1 cellular context compared by ENCODE assay signal in genomic region chr2:12717191-12717987, GRCh38.
TF ChIP-seq lines count a peak whose summit lies in the region.

No MANE protein-coding gene starts in this region.

TF ChIP-seq in HepG2, 621 proteins besides CTCF, POLR2A, EP300 and RAD21 (continued from another document and continues in another):
- TF ChIP-seq, protein P1, sequence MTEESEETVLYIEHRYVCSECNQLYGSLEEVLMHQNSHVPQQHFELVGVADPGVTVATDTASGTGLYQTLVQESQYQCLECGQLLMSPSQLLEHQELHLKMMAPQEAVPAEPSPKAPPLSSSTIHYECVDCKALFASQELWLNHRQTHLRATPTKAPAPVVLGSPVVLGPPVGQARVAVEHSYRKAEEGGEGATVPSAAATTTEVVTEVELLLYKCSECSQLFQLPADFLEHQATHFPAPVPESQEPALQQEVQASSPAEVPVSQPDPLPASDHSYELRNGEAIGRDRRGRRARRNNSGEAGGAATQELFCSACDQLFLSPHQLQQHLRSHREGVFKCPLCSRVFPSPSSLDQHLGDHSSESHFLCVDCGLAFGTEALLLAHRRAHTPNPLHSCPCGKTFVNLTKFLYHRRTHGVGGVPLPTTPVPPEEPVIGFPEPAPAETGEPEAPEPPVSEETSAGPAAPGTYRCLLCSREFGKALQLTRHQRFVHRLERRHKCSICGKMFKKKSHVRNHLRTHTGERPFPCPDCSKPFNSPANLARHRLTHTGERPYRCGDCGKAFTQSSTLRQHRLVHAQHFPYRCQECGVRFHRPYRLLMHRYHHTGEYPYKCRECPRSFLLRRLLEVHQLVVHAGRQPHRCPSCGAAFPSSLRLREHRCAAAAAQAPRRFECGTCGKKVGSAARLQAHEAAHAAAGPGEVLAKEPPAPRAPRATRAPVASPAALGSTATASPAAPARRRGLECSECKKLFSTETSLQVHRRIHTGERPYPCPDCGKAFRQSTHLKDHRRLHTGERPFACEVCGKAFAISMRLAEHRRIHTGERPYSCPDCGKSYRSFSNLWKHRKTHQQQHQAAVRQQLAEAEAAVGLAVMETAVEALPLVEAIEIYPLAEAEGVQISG (CRISPR knock-in tag; IDR thresholded peaks at IDR 0.05), result no peak; the same call in 1 of the 2 replicates
- TF ChIP-seq ZNF570 (CRISPR knock-in tag; IDR thresholded peaks at IDR 0.05; ENCODE audit: borderline replicate concordance) (no peak), CBX2 (IDR thresholded peaks at IDR 0.05; ENCODE audit: low read depth, low read length) (peak; percentile 90; the same call in 1 of the 2 replicates), CBX2 (CRISPR knock-in tag; IDR thresholded peaks at IDR 0.05; ENCODE audit: low read depth) (peak; percentile 98), SIX4 (CRISPR knock-in tag; IDR thresholded peaks at IDR 0.05) (no peak), CREBL2 (CRISPR knock-in tag; IDR thresholded peaks at IDR 0.05; ENCODE audit: borderline replicate concordance) (no peak), ZNF747 (CRISPR knock-in tag; IDR thresholded peaks at IDR 0.05; ENCODE audit: borderline replicate concordance) (no peak), EZH2 (conservative IDR thresholded peaks at IDR 0.05; ENCODE audit: low read depth, low read length) (peak; percentile 23), HDAC1 (CRISPR knock-in tag; IDR thresholded peaks at IDR 0.05) (no peak), KLF15 (CRISPR knock-in tag; IDR thresholded peaks at IDR 0.05; ENCODE audit: borderline replicate concordance) (no peak), DBP (CRISPR knock-in tag; IDR thresholded peaks at IDR 0.05; ENCODE audit: not compliant biosample characterization) (no peak), DMAP1 (CRISPR knock-in tag; IDR thresholded peaks at IDR 0.05) (no peak), MED8 (CRISPR knock-in tag; IDR thresholded peaks at IDR 0.05; ENCODE audit: insufficient replicate concordance) (no peak), TMF1 (CRISPR knock-in tag; IDR thresholded peaks at IDR 0.05; ENCODE audit: low read depth) (no peak), ZFP36L1 (CRISPR knock-in tag; IDR thresholded peaks at IDR 0.05) (no peak), RBFOX2 (IDR thresholded peaks at IDR 0.05; ENCODE audit: low read depth, low read length) (peak; percentile 66), HNF4A (CRISPR knock-in tag; IDR thresholded peaks at IDR 0.05) (no peak), HMGA1 (CRISPR knock-in tag; conservative IDR thresholded peaks at IDR 0.05) (no peak), BCL6 (CRISPR knock-in tag; IDR thresholded peaks at IDR 0.05) (no peak), ZNF878 (CRISPR knock-in tag; IDR thresholded peaks at IDR 0.05) (no peak), PHB2 (IDR thresholded peaks at IDR 0.05; ENCODE audit: partially characterized antibody) (no peak), ISL2 (CRISPR knock-in tag; IDR thresholded peaks at IDR 0.05) (peak; percentile 33; the same call in 1 of the 2 replicates), ZNF33A (CRISPR knock-in tag; IDR thresholded peaks at IDR 0.05; ENCODE audit: borderline replicate concordance) (no peak), ZNF543 (CRISPR knock-in tag; IDR thresholded peaks at IDR 0.05) (no peak), HINFP (CRISPR knock-in tag; IDR thresholded peaks at IDR 0.05; ENCODE audit: low read depth) (no peak), ZNF460 (CRISPR knock-in tag; IDR thresholded peaks at IDR 0.05; ENCODE audit: borderline replicate concordance) (no peak), DNMT1 (CRISPR knock-in tag; IDR thresholded peaks at IDR 0.05) (0 out of 2 replicates have a peak, but pooled peaks have one; percentile 57), KAT7 (CRISPR knock-in tag; IDR thresholded peaks at IDR 0.05; ENCODE audit: borderline replicate concordance) (no peak), PITX1 (CRISPR knock-in tag; IDR thresholded peaks at IDR 0.05) (0 out of 2 replicates have a peak, but pooled peaks have one; percentile 12), PRDM10 (CRISPR knock-in tag; IDR thresholded peaks at IDR 0.05; ENCODE audit: low read depth) (0 out of 2 replicates have a peak, but pooled peaks have one; percentile 29), ZNF788 (CRISPR knock-in tag; IDR thresholded peaks at IDR 0.05; ENCODE audit: borderline replicate concordance) (no peak), SMARCE1 (IDR thresholded peaks at IDR 0.05; ENCODE audit: borderline replicate concordance) (no peak), TEAD2 (CRISPR knock-in tag; IDR thresholded peaks at IDR 0.05) (no peak), KAT8 (CRISPR knock-in tag; IDR thresholded peaks at IDR 0.05) (no peak), SATB2 (CRISPR knock-in tag; IDR thresholded peaks at IDR 0.05) (no peak), SPEN (CRISPR knock-in tag; IDR thresholded peaks at IDR 0.05; ENCODE audit: low read depth) (peak; percentile 28; the same call in 1 of the 2 replicates), TFDP2 (CRISPR knock-in tag; IDR thresholded peaks at IDR 0.05) (0 out of 2 replicates have a peak, but pooled peaks have one; percentile 3), SOX5 (CRISPR knock-in tag; IDR thresholded peaks at IDR 0.05; ENCODE audit: borderline replicate concordance) (no peak)
- TF ChIP-seq, protein P2, sequence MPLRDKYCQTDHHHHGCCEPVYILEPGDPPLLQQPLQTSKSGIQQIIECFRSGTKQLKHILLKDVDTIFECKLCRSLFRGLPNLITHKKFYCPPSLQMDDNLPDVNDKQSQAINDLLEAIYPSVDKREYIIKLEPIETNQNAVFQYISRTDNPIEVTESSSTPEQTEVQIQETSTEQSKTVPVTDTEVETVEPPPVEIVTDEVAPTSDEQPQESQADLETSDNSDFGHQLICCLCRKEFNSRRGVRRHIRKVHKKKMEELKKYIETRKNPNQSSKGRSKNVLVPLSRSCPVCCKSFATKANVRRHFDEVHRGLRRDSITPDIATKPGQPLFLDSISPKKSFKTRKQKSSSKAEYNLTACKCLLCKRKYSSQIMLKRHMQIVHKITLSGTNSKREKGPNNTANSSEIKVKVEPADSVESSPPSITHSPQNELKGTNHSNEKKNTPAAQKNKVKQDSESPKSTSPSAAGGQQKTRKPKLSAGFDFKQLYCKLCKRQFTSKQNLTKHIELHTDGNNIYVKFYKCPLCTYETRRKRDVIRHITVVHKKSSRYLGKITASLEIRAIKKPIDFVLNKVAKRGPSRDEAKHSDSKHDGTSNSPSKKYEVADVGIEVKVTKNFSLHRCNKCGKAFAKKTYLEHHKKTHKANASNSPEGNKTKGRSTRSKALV (CRISPR knock-in tag; IDR thresholded peaks at IDR 0.05), result peak; percentile 93
- TF ChIP-seq, protein P3, sequence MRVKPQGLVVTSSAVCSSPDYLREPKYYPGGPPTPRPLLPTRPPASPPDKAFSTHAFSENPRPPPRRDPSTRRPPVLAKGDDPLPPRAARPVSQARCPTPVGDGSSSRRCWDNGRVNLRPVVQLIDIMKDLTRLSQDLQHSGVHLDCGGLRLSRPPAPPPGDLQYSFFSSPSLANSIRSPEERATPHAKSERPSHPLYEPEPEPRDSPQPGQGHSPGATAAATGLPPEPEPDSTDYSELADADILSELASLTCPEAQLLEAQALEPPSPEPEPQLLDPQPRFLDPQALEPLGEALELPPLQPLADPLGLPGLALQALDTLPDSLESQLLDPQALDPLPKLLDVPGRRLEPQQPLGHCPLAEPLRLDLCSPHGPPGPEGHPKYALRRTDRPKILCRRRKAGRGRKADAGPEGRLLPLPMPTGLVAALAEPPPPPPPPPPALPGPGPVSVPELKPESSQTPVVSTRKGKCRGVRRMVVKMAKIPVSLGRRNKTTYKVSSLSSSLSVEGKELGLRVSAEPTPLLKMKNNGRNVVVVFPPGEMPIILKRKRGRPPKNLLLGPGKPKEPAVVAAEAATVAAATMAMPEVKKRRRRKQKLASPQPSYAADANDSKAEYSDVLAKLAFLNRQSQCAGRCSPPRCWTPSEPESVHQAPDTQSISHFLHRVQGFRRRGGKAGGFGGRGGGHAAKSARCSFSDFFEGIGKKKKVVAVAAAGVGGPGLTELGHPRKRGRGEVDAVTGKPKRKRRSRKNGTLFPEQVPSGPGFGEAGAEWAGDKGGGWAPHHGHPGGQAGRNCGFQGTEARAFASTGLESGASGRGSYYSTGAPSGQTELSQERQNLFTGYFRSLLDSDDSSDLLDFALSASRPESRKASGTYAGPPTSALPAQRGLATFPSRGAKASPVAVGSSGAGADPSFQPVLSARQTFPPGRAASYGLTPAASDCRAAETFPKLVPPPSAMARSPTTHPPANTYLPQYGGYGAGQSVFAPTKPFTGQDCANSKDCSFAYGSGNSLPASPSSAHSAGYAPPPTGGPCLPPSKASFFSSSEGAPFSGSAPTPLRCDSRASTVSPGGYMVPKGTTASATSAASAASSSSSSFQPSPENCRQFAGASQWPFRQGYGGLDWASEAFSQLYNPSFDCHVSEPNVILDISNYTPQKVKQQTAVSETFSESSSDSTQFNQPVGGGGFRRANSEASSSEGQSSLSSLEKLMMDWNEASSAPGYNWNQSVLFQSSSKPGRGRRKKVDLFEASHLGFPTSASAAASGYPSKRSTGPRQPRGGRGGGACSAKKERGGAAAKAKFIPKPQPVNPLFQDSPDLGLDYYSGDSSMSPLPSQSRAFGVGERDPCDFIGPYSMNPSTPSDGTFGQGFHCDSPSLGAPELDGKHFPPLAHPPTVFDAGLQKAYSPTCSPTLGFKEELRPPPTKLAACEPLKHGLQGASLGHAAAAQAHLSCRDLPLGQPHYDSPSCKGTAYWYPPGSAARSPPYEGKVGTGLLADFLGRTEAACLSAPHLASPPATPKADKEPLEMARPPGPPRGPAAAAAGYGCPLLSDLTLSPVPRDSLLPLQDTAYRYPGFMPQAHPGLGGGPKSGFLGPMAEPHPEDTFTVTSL (CRISPR knock-in tag; IDR thresholded peaks at IDR 0.05; ENCODE audit: borderline replicate concordance), result no peak
